9 cellular contexts compared by ENCODE assay signal in genomic region chr1:1421147-1421906, GRCh38. TPM values are rescaled to one million over a fixed set of nuclear protein-coding genes. Genes with fewer than 3 reads are reported as not detected.
A peak's percentile ranks its signal among the peaks of the same experiment; 100 is the strongest.
DNase-seq lines count a peak whose midpoint lies in the region; ATAC-seq and TF ChIP-seq lines count a peak whose summit lies in the region.
"Had no signal": no experiment of that assay in that cellular context is flagged by ENCODE, and none has a peak within 500 bp of the region (broad histone marks: within the 10 kb centered on the region; RNA-seq: fewer than 3 reads in every experiment).

TSS of gene ANKRD65 (minus strand) at chr1:1421276. CDS start at chr1:1421005, 271 bp downstream.

- H3K27ac Mint-ChIP-seq in CD4-positive, alpha-beta T cell = no peak within 1 kb of the TSS

- ATAC-seq in CD4-positive, alpha-beta T cell (ENCODE audit: poor library complexity) = no peak
- ATAC-seq in HG02610 (IDR thresholded peaks at IDR 0.05; ENCODE audit: unreplicated experiment) (no peak), HG02840 (IDR thresholded peaks at IDR 0.05; ENCODE audit: low FRiP score, unreplicated experiment) (no peak)

- H3K9me3 ChIP-seq in subcutaneous abdominal adipose tissue (ENCODE audit: control insufficient read depth in 5 of 5, low read length in 5 of 5) = no peaks in the 10 kb centered on the region
- no peaks in the 10 kb centered on the region for H3K9me3 ChIP-seq in CD4-positive, alpha-beta T cell (ENCODE audit: control insufficient read depth, low read length)

- CTCF ChIA-PET in CD4-positive, alpha-beta T cell (lab: Charles Lee) = no interaction called here

- peaks cover 0 to 7% (median 3%) of the 10 kb centered on the region in 5 donors for H3K27me3 ChIP-seq in subcutaneous abdominal adipose tissue (ENCODE audit: control insufficient read depth in 5 of 5, insufficient read depth in 4 of 5, low read length in 5 of 5)
- H3K27me3 ChIP-seq in CD4-positive, alpha-beta T cell (ENCODE audit: control insufficient read depth, insufficient read depth, low read length) = peaks cover 17% of the 10 kb centered on the region

- H3K9ac ChIP-seq in subcutaneous abdominal adipose tissue (ENCODE audit: low read length in 5 of 5) = peak within 1 kb of the TSS in 1 of 5 donors; percentile 41

- H3K9me3 Mint-ChIP-seq in CD4-positive, alpha-beta T cell = no peaks in the 10 kb centered on the region

- peaks cover 42% of the 10 kb centered on the region for H3K27me3 Mint-ChIP-seq in CD4-positive, alpha-beta T cell

- H3K4me1 Mint-ChIP-seq in CD4-positive, alpha-beta T cell (ENCODE audit: low read depth) = no peaks in the 10 kb centered on the region

- no peak within 1 kb of the TSS for H3K4me3 Mint-ChIP-seq in CD4-positive, alpha-beta T cell

- no peaks in the 10 kb centered on the region for H3K36me3 Mint-ChIP-seq in CD4-positive, alpha-beta T cell (ENCODE audit: low read depth)

- TF ChIP-seq CTCF in CD4-positive, alpha-beta T cell (IDR thresholded peaks at IDR 0.05) = no peak

- H3K4me3 ChIP-seq in subcutaneous abdominal adipose tissue (ENCODE audit: low read depth in 1 of 5, low read length in 5 of 5) = peak within 1 kb of the TSS in 4 of 5 donors; percentile 18 to 63 (median 51)

- peaks cover 0 to 22% (median 18%) of the 10 kb centered on the region in 5 donors for H3K4me1 ChIP-seq in subcutaneous abdominal adipose tissue (ENCODE audit: control insufficient read depth in 5 of 5, insufficient read depth in 5 of 5, low read length in 5 of 5)

- DNase-seq in HuH-7.5 (ENCODE audit: low spot score) (peak; percentile 16), SHP77 (lab: John Stamatoyannopoulos, UW) (peak; percentile 79 to 88), islet precursor cell (peak; percentile 57), A172 (ENCODE audit: low spot score) (no peak)
- DNase-seq in CD4-positive, alpha-beta T cell = no peak

- intact Hi-C loops in CD4-positive, alpha-beta T cell (cut with DNase I, micrococcal nuclease) = no loop called here

- no peak within 1 kb of the TSS for H3K27ac ChIP-seq in subcutaneous abdominal adipose tissue (ENCODE audit: low read depth, low read length)
- no peak within 1 kb of the TSS for H3K27ac ChIP-seq in CD4-positive, alpha-beta T cell (ENCODE audit: low read depth, low read length)
- H3K27ac ChIP-seq: HL-60 had no signal

- POLR2A ChIA-PET in CD4-positive, alpha-beta T cell (lab: Charles Lee) = interaction anchor here (0.6 kb wide), 1 partner anchor 40 kb away, joined by 4 read pairs; no protein-coding TSS in a partner anchor

- H3K36me3 ChIP-seq in subcutaneous abdominal adipose tissue (ENCODE audit: control insufficient read depth in 5 of 5, insufficient read depth in 5 of 5, low read length in 5 of 5) = no peaks in the 10 kb centered on the region

RNA-seq across cellular contexts. Expression of gene ANKRD65, which starts in this region (rescaled TPM):
- total RNA-seq in A172 (2014; rRNA removed; shearing (Covaris generic)) = 0.12 TPM in 1 of 2 replicates, not detected in the other
- total RNA-seq in CD4-positive, alpha-beta T cell = not detected

Comparison
In these comparisons a context has a peak if more than half of its experiments do, and no peak if none do; other contexts are left out.
1. DNase-seq: peak in HuH-7.5 (single experiment), SHP77 (2 of 2) and islet precursor cell (single experiment); none in A172 (single experiment) and CD4-positive, alpha-beta T cell (0 of 10).